ENCODE assay signal across 11 cellular contexts in genomic region chr20:57396212-57396611, GRCh38. TPM values are rescaled to one million over a fixed set of nuclear protein-coding genes. Genes with fewer than 3 reads are reported as not detected.
A peak's percentile ranks its signal among the peaks of the same experiment; 100 is the strongest.
DNase-seq lines count a peak whose midpoint lies in the region; FAIRE-seq and TF ChIP-seq lines count a peak whose summit lies in the region.
"Had no signal": no experiment of that assay in that cellular context is flagged by ENCODE, and none has a peak within 500 bp of the region (broad histone marks: within the 10 kb centered on the region; RNA-seq: fewer than 3 reads in every experiment).

No MANE protein-coding gene starts in this region.

- H3K4me3 ChIP-seq in BLaER1 (no peak overlapping the region; the same call in 1 of the 2 replicates), OCI-LY3 (ENCODE audit: low read length) (peak overlapping the region; percentile 68; the same call in 1 of the 2 replicates), dorsolateral prefrontal cortex (peak overlapping the region in 7 of 59 donors; percentile 3 to 45 (median 16))

- peaks cover 85% of the 10 kb centered on the region for H3K4me1 ChIP-seq in BLaER1
- H3K4me1 ChIP-seq in OCI-LY3 (ENCODE audit: low read length): peaks cover 85% of the 10 kb centered on the region

- H3K27me3 Mint-ChIP-seq in neural crest cell (ENCODE audit: low read depth): no peaks in the 10 kb centered on the region
- H3K27me3 Mint-ChIP-seq: progenitor cell of endocrine pancreas had no signal

- peaks cover 93% of the 10 kb centered on the region for H4K20me1 ChIP-seq in BLaER1
- H4K20me1 ChIP-seq in OCI-LY3 (ENCODE audit: insufficient read depth, low read length): peaks cover 73% of the 10 kb centered on the region

- H2AFZ ChIP-seq in OCI-LY3 (ENCODE audit: low read depth, low read length): no peak overlapping the region

- H3K36me3 Mint-ChIP-seq in neural crest cell (ENCODE audit: low read depth): peaks cover 3% of the 10 kb centered on the region

- H3K9me3 ChIP-seq in BLaER1: no peaks in the 10 kb centered on the region
- H3K9me3 ChIP-seq in OCI-LY3 (ENCODE audit: insufficient read depth, low read length): no peaks in the 10 kb centered on the region
- H3K9me3 ChIP-seq: MG63 had no signal

- no peak for TF ChIP-seq CTCF in OCI-LY3 (IDR thresholded peaks at IDR 0.05; ENCODE audit: low read depth, low read length)
- TF ChIP-seq CTCF in dorsolateral prefrontal cortex (IDR thresholded peaks at IDR 0.05 in 54 of 56, conservative IDR thresholded peaks at IDR 0.05 in 2 of 56; ENCODE audit: low read depth in 1 of 56, partially characterized antibody in 56 of 56): no peak
- TF ChIP-seq CTCF in neural crest cell (conservative IDR thresholded peaks at IDR 0.05): no peak
- no peak for TF ChIP-seq CTCF in GM10266 (IDR thresholded peaks at IDR 0.05; ENCODE audit: control insufficient read depth, insufficient read depth, low read depth, missing control alignments)
- TF ChIP-seq CTCF in GM20000 (IDR thresholded peaks at IDR 0.05; ENCODE audit: extremely low read depth, missing control alignments): no peak

- peak overlapping the region; percentile 97; the same call in 1 of the 2 replicates for H3K9ac ChIP-seq in BLaER1
- H3K9ac ChIP-seq in OCI-LY3 (ENCODE audit: low read length): no peak overlapping the region

- no peaks in the 10 kb centered on the region for H3K27me3 ChIP-seq in BLaER1
- H3K27me3 ChIP-seq in OCI-LY3 (ENCODE audit: low read depth, low read length): no peaks in the 10 kb centered on the region
- H3K27me3 ChIP-seq in dorsolateral prefrontal cortex: no peaks in the 10 kb centered on the region
- H3K27me3 ChIP-seq: MG63 had no signal

- peak overlapping the region; percentile 66 for H3K4me3 Mint-ChIP-seq in neural crest cell

- intact Hi-C loops in dorsolateral prefrontal cortex (cut with DNase I): loop anchor here (10.0 kb wide), 2 partner anchors 199 to 819 kb away; no protein-coding TSS in a partner anchor

- peak overlapping the region; percentile 91 for H3K27ac Mint-ChIP-seq in neural crest cell (ENCODE audit: unreplicated experiment)
- H3K27ac Mint-ChIP-seq: progenitor cell of endocrine pancreas had no signal

- peaks cover 99% of the 10 kb centered on the region for H3K79me2 ChIP-seq in OCI-LY3 (ENCODE audit: low read length)

- H3K36me3 ChIP-seq in BLaER1 (peaks cover 58% of the 10 kb centered on the region), OCI-LY3 (replicated peaks; ENCODE audit: low read depth, low read length) (peaks cover 81% of the 10 kb centered on the region)

- DNase-seq in dorsolateral prefrontal cortex: peak in 3 of 10 donors; percentile 20 to 43 (median 39)
- no peak for DNase-seq in neural crest cell (ENCODE audit: low read depth, low spot score)
- no peak for DNase-seq in GM10266 (ENCODE audit: extremely low spot score)
- DNase-seq in urothelium cell line (ENCODE audit: low spot score): no peak
- no peak for DNase-seq in GM20000 (ENCODE audit: low spot score)
- no peak for DNase-seq in RCC 7860 (ENCODE audit: low spot score)
- DNase-seq: activated CD4-positive, alpha-beta T cell treated with anti-CD3 and anti-CD28 coated beads for 4 hours had no signal

- H3K4me1 Mint-ChIP-seq in neural crest cell: peaks cover 56% of the 10 kb centered on the region

- peak overlapping the region; percentile 96 for H3K27ac ChIP-seq in BLaER1
- H3K27ac ChIP-seq in OCI-LY3 (ENCODE audit: low read length): peak overlapping the region; percentile 90
- H3K27ac ChIP-seq in dorsolateral prefrontal cortex: peak overlapping the region in 53 of 59 donors; percentile 17 to 97 (median 86)

- no peaks in the 10 kb centered on the region for H3K9me3 Mint-ChIP-seq in neural crest cell

- peak overlapping the region; percentile 99 for H3K4me2 ChIP-seq in BLaER1
- peak overlapping the region; percentile 92; the same call in 1 of the 2 replicates for H3K4me2 ChIP-seq in OCI-LY3 (ENCODE audit: low read length)

- FAIRE-seq in urothelium cell line (lab: Jason Lieb, UNC) (no peak), RCC 7860 (lab: Jason Lieb, UNC) (no peak)

RNA-seq across cellular contexts. Expression of gene RBM38, which starts 5.0 kb away (rescaled TPM):
- total RNA-seq in dorsolateral prefrontal cortex (10 to 100 TPM in 112 of 120 experiments, 1 to 10 TPM in 8; 8.5 to 26.9 (median 13.2) TPM), neural crest cell (33.3 and 33.4 TPM in 2 replicates)

RNA-seq across cellular contexts. Expression of gene RAE1, which starts 45.2 kb away (rescaled TPM):
- total RNA-seq in dorsolateral prefrontal cortex (10 to 100 TPM; 16.2 to 42.7 (median 30.2) TPM), neural crest cell (54.7 and 57.0 TPM in 2 replicates)
